ENCODE assay signal across 1 cellular context in genomic region chr16:74305978-74306784, GRCh38.
TF ChIP-seq lines count a peak whose summit lies in the region.

No MANE protein-coding gene starts in this region.

TF ChIP-seq in WTC11, 78 proteins besides CTCF, POLR2A, EP300 and RAD21 (continued from another document):
- TF ChIP-seq KAT7 (CRISPR knock-in tag; IDR thresholded peaks at IDR 0.05; ENCODE audit: borderline replicate concordance) (no peak), TP53 (CRISPR knock-in tag; IDR thresholded peaks at IDR 0.05) (no peak), AR (CRISPR knock-in tag; IDR thresholded peaks at IDR 0.05) (no peak), ELF4 (CRISPR knock-in tag; IDR thresholded peaks at IDR 0.05; ENCODE audit: low read depth) (no peak), ZSCAN18 (CRISPR knock-in tag; IDR thresholded peaks at IDR 0.05) (no peak), ZNF317 (CRISPR knock-in tag; IDR thresholded peaks at IDR 0.05; ENCODE audit: borderline replicate concordance, low read depth) (no peak), ZNF671 (CRISPR knock-in tag; IDR thresholded peaks at IDR 0.05) (no peak)
TF ChIP-seq in WTC11: peak in this region for 0.
